Comparison of ENCODE assay signal across 8 cellular contexts in genomic region chr6:32473378-32474348, GRCh38. TPM values are rescaled to one million over a fixed set of nuclear protein-coding genes. Genes with fewer than 3 reads are reported as not detected.
DNase-seq lines count a peak whose midpoint lies in the region; ATAC-seq, FAIRE-seq and TF ChIP-seq lines count a peak whose summit lies in the region.
"Not testable (repeated sequence)": the region's sequence is repeated elsewhere in the genome, so short reads cannot be mapped to it uniquely, and the experiment has no call there.

No MANE protein-coding gene starts in this region.

- not testable (repeated sequence) for H2AFZ ChIP-seq in HepG2 (ENCODE audit: low read length)

- not testable (repeated sequence) for H4K20me1 ChIP-seq in HepG2 (ENCODE audit: insufficient read depth, low read length)

- H3K9me3 ChIP-seq in SJCRH30 (replicated peaks); HepG2 (ENCODE audit: low read length): not testable (repeated sequence)

- not testable (repeated sequence) for TF ChIP-seq CTCF in HepG2 (CRISPR knock-in tag; IDR thresholded peaks at IDR 0.05)

- intact Hi-C loops in HepG2 (cut with micrococcal nuclease; ENCODE audit: unreplicated experiment), result not testable (repeated sequence)

- TF ChIP-seq POLR2A in HepG2 (IDR thresholded peaks at IDR 0.05; ENCODE audit: insufficient read depth in 1 of 2, low read depth in 2 of 2, low read length in 2 of 2), result not testable (repeated sequence)

- not testable (repeated sequence) for H3K27me3 ChIP-seq in SJCRH30; HepG2 (ENCODE audit: control insufficient read depth in 1 of 2, insufficient read depth in 2 of 2, low read length in 2 of 2)

- ATAC-seq in HG03432 (IDR thresholded peaks at IDR 0.05; ENCODE audit: unreplicated experiment) (peak; percentile 94), HepG2 (peak; percentile 75)

- H3K4me3 ChIP-seq in SJCRH30; HepG2 (replicated peaks in 1 of 3; ENCODE audit: insufficient read depth in 1 of 3, low read depth in 2 of 3, low read length in 3 of 3): not testable (repeated sequence)

- in situ Hi-C loops in HepG2 (cut with HindIII; ENCODE audit: extremely low pct_ligation_motif_present, low pct_unique_long_range_greater_than_20kb), result not testable (repeated sequence)

- CTCF ChIA-PET in HEK293T (lab: Yijun Ruan, JAX), result interaction anchor here (1.1 kb wide), 1 partner anchor 226 kb away, joined by 3 read pairs; no protein-coding TSS in a partner anchor
- CTCF ChIA-PET in HepG2 (lab: Yijun Ruan, JAX; ENCODE audit: low intra/inter-chr PET ratio, low total read pairs), result not testable (repeated sequence)

- not testable (repeated sequence) for H3K4me2 ChIP-seq in HepG2 (ENCODE audit: low read depth, low read length)

- not testable (repeated sequence) for TF ChIP-seq RAD21 in HepG2 (CRISPR knock-in tag; IDR thresholded peaks at IDR 0.05)

- FAIRE-seq in GM19239 (lab: Jason Lieb, UNC) (peak; percentile 100), HepG2 (lab: Jason Lieb, UNC) (peak; percentile 85)

- not testable (repeated sequence) for H3K4me1 ChIP-seq in SJCRH30; HepG2 (ENCODE audit: insufficient read depth, low read length)

- BruUV-seq in HepG2 (replicated peaks; lab: Mats Ljungman, UMichigan), result not testable (repeated sequence)

- peak; percentile 48 for DNase-seq in GDM1 (lab: John Stamatoyannopoulos, UW)
- not testable (repeated sequence) for DNase-seq in GM19239 (ENCODE audit: insufficient read length, low spot score)
- DNase-seq in HEK293T (ENCODE audit: extremely low spot score), result peak; percentile 60
- peak; percentile 7 to 22 for DNase-seq in SJCRH30
- peak; percentile 52 for DNase-seq in ecto neural progenitor cell (ENCODE audit: low spot score)
- peak; percentile 12 for DNase-seq in HepG2 (ENCODE audit: low spot score)
- peak; percentile 25 for DNase-seq in stromal cell of bone marrow (ENCODE audit: low read depth)

- not testable (repeated sequence) for TF ChIP-seq EP300 in HepG2 (IDR thresholded peaks at IDR 0.05; ENCODE audit: low read depth in 2 of 2, low read length in 2 of 2); HepG2 (CRISPR knock-in tag; IDR thresholded peaks at IDR 0.05; ENCODE audit: borderline replicate concordance)

- H3K9ac ChIP-seq in HepG2 (ENCODE audit: insufficient read depth, low read depth, low read length), result not testable (repeated sequence)

- not testable (repeated sequence) for H3K79me2 ChIP-seq in HepG2 (ENCODE audit: insufficient read depth, low read length)

- H3K36me3 ChIP-seq in SJCRH30; HepG2 (replicated peaks in 1 of 2; ENCODE audit: control insufficient read depth in 1 of 2, insufficient read depth in 2 of 2, low read length in 2 of 2): not testable (repeated sequence)

- WGBS in HepG2 (ENCODE audit: low lambda C conversion rate), result 6% methylated on average over 10 of the region's 10 CpGs

- not testable (repeated sequence) for H3K27ac ChIP-seq in SJCRH30; HepG2 (ENCODE audit: extremely low read length, insufficient read depth, low read length)

- POLR2A ChIA-PET in HEK293T (lab: Yijun Ruan, JAX); HepG2 (lab: Yijun Ruan, JAX): not testable (repeated sequence)

TF ChIP-seq in HepG2, 621 proteins besides CTCF, POLR2A, EP300 and RAD21:
- TF ChIP-seq RFXANK (CRISPR knock-in tag; IDR thresholded peaks at IDR 0.05) (peak; percentile 97), ATF1 (CRISPR knock-in tag; IDR thresholded peaks at IDR 0.05) (0 out of 2 replicates have a peak, but pooled peaks have one; percentile 29), CREB1 (CRISPR knock-in tag; IDR thresholded peaks at IDR 0.05) (peak; percentile 69), RFXAP (CRISPR knock-in tag; IDR thresholded peaks at IDR 0.05; ENCODE audit: borderline replicate concordance) (peak; percentile 97), RFX5 (IDR thresholded peaks at IDR 0.05; ENCODE audit: low read depth, low read length) (peak; percentile 96)
- TF ChIP-seq CREB1 (IDR thresholded peaks at IDR 0.05), result not testable (repeated sequence)

RNA-seq across cellular contexts. Expression of gene HLA-DRA, which starts 34.0 kb away (rescaled TPM):
- total RNA-seq in SJCRH30 (2014; rRNA removed; shearing (Covaris generic)), result not detected in 2 replicates
- total RNA-seq in HepG2 (2016; rRNA removed; fragmentation: Illumina TruSeq; extraction: Trizol), result not detected in 2 replicates
- total RNA-seq in HepG2 (2016; cell fraction: cytosol; rRNA removed; fragmentation: Illumina TruSeq; extraction: Trizol; ENCODE audit: low read depth), result not detected in 2 replicates
- not detected in 2 replicates for total RNA-seq in HepG2 (2016; cell fraction: insoluble cytoplasmic fraction; rRNA removed; fragmentation: Illumina TruSeq; extraction: Trizol)
- total RNA-seq in HepG2 (2016; cell fraction: membrane; rRNA removed; fragmentation: Illumina TruSeq; extraction: Trizol), result not detected in 2 replicates
- not detected in 2 replicates for total RNA-seq in HepG2 (2016; cell fraction: nucleus; rRNA removed; fragmentation: Illumina TruSeq; extraction: Trizol)
- not detected in 2 replicates for polyA plus RNA-seq in HepG2 (2011; rRNA removed)
- 0.27 and 0.45 TPM in 2 replicates for polyA plus RNA-seq in HepG2 (2011; cell fraction: cytosol; rRNA removed)
- 0.43 TPM in 1 of 2 replicates, not detected in the other for polyA plus RNA-seq in HepG2 (2011; cell fraction: nucleus; rRNA removed)
- not detected in 2 replicates for polyA plus RNA-seq in HepG2 (2012)
- polyA plus RNA-seq in HepG2 (2016; cell fraction: cytosol; fragmentation: Illumina TruSeq; extraction: Trizol; ENCODE audit: low read depth), result not detected in 2 replicates
- not detected in 2 replicates for polyA plus RNA-seq in HepG2 (2016; cell fraction: insoluble cytoplasmic fraction; fragmentation: Illumina TruSeq; extraction: Trizol; ENCODE audit: low read depth)
- not detected in 2 replicates for polyA plus RNA-seq in HepG2 (2016; cell fraction: membrane; fragmentation: Illumina TruSeq; extraction: Trizol; ENCODE audit: low read depth)
- polyA plus RNA-seq in HepG2 (2016; cell fraction: nucleus; fragmentation: Illumina TruSeq; extraction: Trizol; ENCODE audit: insufficient read depth, low read depth), result not detected in 2 replicates
- polyA minus RNA-seq in HepG2 (2011; rRNA and poly(A)+ RNA removed; ENCODE audit: low replicate concordance), result 0.84 TPM in 1 of 2 replicates, not detected in the other
- polyA minus RNA-seq in HepG2 (2011; cell fraction: cytosol; rRNA and poly(A)+ RNA removed), result not detected in 2 replicates
- not detected in 2 replicates for polyA minus RNA-seq in HepG2 (2011; cell fraction: nucleus; rRNA and poly(A)+ RNA removed)

RNA-seq across cellular contexts. Expression of gene HLA-DRB5, which starts 56.4 kb away (rescaled TPM):
- not detected in 2 replicates for total RNA-seq in SJCRH30 (2014; rRNA removed; shearing (Covaris generic))
- total RNA-seq in HepG2 (2016; rRNA removed; fragmentation: Illumina TruSeq; extraction: Trizol), result not detected in 2 replicates
- not detected in 2 replicates for total RNA-seq in HepG2 (2016; cell fraction: cytosol; rRNA removed; fragmentation: Illumina TruSeq; extraction: Trizol; ENCODE audit: low read depth)
- not detected in 2 replicates for total RNA-seq in HepG2 (2016; cell fraction: insoluble cytoplasmic fraction; rRNA removed; fragmentation: Illumina TruSeq; extraction: Trizol)
- total RNA-seq in HepG2 (2016; cell fraction: membrane; rRNA removed; fragmentation: Illumina TruSeq; extraction: Trizol), result not detected in 2 replicates
- not detected in 2 replicates for total RNA-seq in HepG2 (2016; cell fraction: nucleus; rRNA removed; fragmentation: Illumina TruSeq; extraction: Trizol)
- not detected in 2 replicates for polyA plus RNA-seq in HepG2 (2011; rRNA removed)
- 0.04 TPM in 1 of 2 replicates, not detected in the other for polyA plus RNA-seq in HepG2 (2011; cell fraction: cytosol; rRNA removed)
- polyA plus RNA-seq in HepG2 (2011; cell fraction: nucleus; rRNA removed), result not detected in 2 replicates
- not detected in 2 replicates for polyA plus RNA-seq in HepG2 (2012)
- polyA plus RNA-seq in HepG2 (2016; cell fraction: cytosol; fragmentation: Illumina TruSeq; extraction: Trizol; ENCODE audit: low read depth), result not detected in 2 replicates
- not detected in 2 replicates for polyA plus RNA-seq in HepG2 (2016; cell fraction: insoluble cytoplasmic fraction; fragmentation: Illumina TruSeq; extraction: Trizol; ENCODE audit: low read depth)
- not detected in 2 replicates for polyA plus RNA-seq in HepG2 (2016; cell fraction: membrane; fragmentation: Illumina TruSeq; extraction: Trizol; ENCODE audit: low read depth)
- polyA plus RNA-seq in HepG2 (2016; cell fraction: nucleus; fragmentation: Illumina TruSeq; extraction: Trizol; ENCODE audit: insufficient read depth, low read depth), result not detected in 2 replicates
- 0.12 TPM in 1 of 2 replicates, not detected in the other for polyA minus RNA-seq in HepG2 (2011; rRNA and poly(A)+ RNA removed; ENCODE audit: low replicate concordance)
- not detected in 2 replicates for polyA minus RNA-seq in HepG2 (2011; cell fraction: cytosol; rRNA and poly(A)+ RNA removed)
- polyA minus RNA-seq in HepG2 (2011; cell fraction: nucleus; rRNA and poly(A)+ RNA removed), result not detected in 2 replicates
